Comparison of ENCODE assay signal across 27 cellular contexts in genomic region chr16:57178296-57178695, GRCh38. TPM values are rescaled to one million over a fixed set of nuclear protein-coding genes. Genes with fewer than 3 reads are reported as not detected.
DNase-seq lines count a peak whose midpoint lies in the region; ATAC-seq and TF ChIP-seq lines count a peak whose summit lies in the region.
"Had no signal": no experiment of that assay in that cellular context is flagged by ENCODE, and none has a peak within 500 bp of the region (broad histone marks: within the 10 kb centered on the region; RNA-seq: fewer than 3 reads in every experiment).

No MANE protein-coding gene starts in this region.

- H3K4me3 Mint-ChIP-seq in chondrocyte (ENCODE audit: unreplicated experiment) (no peak overlapping the region), nephron (no peak overlapping the region)
- H3K4me3 Mint-ChIP-seq: activated CD4-positive, alpha-beta T cell treated with anti-CD3 and anti-CD28 coated beads, Interleukin-2, amount 10 ng/mL, durations not matched to agents 7 days and 5 days; activated CD8-positive, alpha-beta memory T cell treated with anti-CD3 and anti-CD28 coated beads, Interleukin-2, amount 10 ng/mL, durations not matched to agents 7 days and 5 days; activated naive CD4-positive, alpha-beta T cell treated with anti-CD3 and anti-CD28 coated beads for 36 hours; activated T-cell treated with anti-CD3 and anti-CD28 coated beads, Interleukin-2, amount 50 U/mL, for 72 hours; dendritic cell treated with granulocyte-macrophage colony-stimulating factor and Interleukin-4, amounts not matched to agents 40 ng/mL and 50 ng/mL, for 4 days; memory B cell; stimulated activated memory B cell treated with anti-CD40 and anti-IgM and Interleukin-4, amounts not matched to agents 10 μg/mL and 1 μg/mL and 100 μg/mL, for 72 hours had no signal

- H3K27ac Mint-ChIP-seq in chondrocyte (ENCODE audit: unreplicated experiment) (peak overlapping the region; percentile 43), nephron (peak overlapping the region; percentile 11 to 53 (median 30))
- H3K27ac Mint-ChIP-seq: activated CD4-positive, alpha-beta T cell treated with anti-CD3 and anti-CD28 coated beads, Interleukin-2, amount 10 ng/mL, durations not matched to agents 7 days and 5 days; activated CD8-positive, alpha-beta memory T cell treated with anti-CD3 and anti-CD28 coated beads, Interleukin-2, amount 10 ng/mL, durations not matched to agents 7 days and 5 days; activated naive CD4-positive, alpha-beta T cell treated with anti-CD3 and anti-CD28 coated beads for 36 hours; activated T-cell treated with anti-CD3 and anti-CD28 coated beads, Interleukin-2, amount 50 U/mL, for 72 hours; dendritic cell treated with granulocyte-macrophage colony-stimulating factor and Interleukin-4, amounts not matched to agents 40 ng/mL and 50 ng/mL, for 4 days; memory B cell; stimulated activated memory B cell treated with anti-CD40 and anti-IgM and Interleukin-4, amounts not matched to agents 10 μg/mL and 1 μg/mL and 100 μg/mL, for 72 hours had no signal

- H3K27me3 Mint-ChIP-seq in chondrocyte (ENCODE audit: low read depth) (no peaks in the 10 kb centered on the region), nephron (ENCODE audit: low read depth) (no peaks in the 10 kb centered on the region)
- H3K27me3 Mint-ChIP-seq: activated CD4-positive, alpha-beta T cell treated with anti-CD3 and anti-CD28 coated beads, Interleukin-2, amount 10 ng/mL, durations not matched to agents 7 days and 5 days; activated CD8-positive, alpha-beta memory T cell treated with anti-CD3 and anti-CD28 coated beads, Interleukin-2, amount 10 ng/mL, durations not matched to agents 7 days and 5 days; dendritic cell treated with granulocyte-macrophage colony-stimulating factor and Interleukin-4, amounts not matched to agents 40 ng/mL and 50 ng/mL, for 4 days; memory B cell; stimulated activated memory B cell treated with anti-CD40 and anti-IgM and Interleukin-4, amounts not matched to agents 10 μg/mL and 1 μg/mL and 100 μg/mL, for 72 hours had no signal

- ATAC-seq in HG02852 (IDR thresholded peaks at IDR 0.05; ENCODE audit: unreplicated experiment): no peak
- no peak for ATAC-seq in GM21529 (IDR thresholded peaks at IDR 0.05; ENCODE audit: unreplicated experiment)
- ATAC-seq: activated CD8-positive, alpha-beta memory T cell treated with anti-CD3 and anti-CD28 coated beads, Interleukin-2, amount 10 ng/mL, durations not matched to agents 7 days and 5 days; activated T-cell treated with anti-CD3 and anti-CD28 coated beads, Interleukin-2, amount 50 U/mL, for 72 hours; HCT116; right cardiac atrium; stimulated activated memory B cell treated with anti-CD40 and anti-IgM and Interleukin-4, amounts not matched to agents 10 μg/mL and 1 μg/mL and 100 μg/mL, for 72 hours had no signal

- TF ChIP-seq CTCF in 22Rv1 (IDR thresholded peaks at IDR 0.05) (no peak), chondrocyte (IDR thresholded peaks at IDR 0.05) (no peak), nephron (IDR thresholded peaks at IDR 0.05; ENCODE audit: unreplicated experiment in 3 of 3) (no peak), GM10266 (IDR thresholded peaks at IDR 0.05; ENCODE audit: control insufficient read depth, insufficient read depth, low read depth, missing control alignments) (no peak)

- H3K36me3 Mint-ChIP-seq in chondrocyte (ENCODE audit: low read depth) (peaks cover 7% of the 10 kb centered on the region), nephron (ENCODE audit: low read depth) (peaks cover 10% of the 10 kb centered on the region)

- peak; percentile 16 for DNase-seq in DMS79 treated with DMSO at 0.1 percent for 48 hours (lab: John Stamatoyannopoulos, UW)
- no peak for DNase-seq in chondrocyte (ENCODE audit: low spot score)
- DNase-seq in NCI-H1105 treated with DMSO at 0.1 percent for 48 hours (lab: John Stamatoyannopoulos, UW): no peak
- no peak for DNase-seq in GM10266 (ENCODE audit: extremely low spot score)
- DNase-seq: activated CD4-positive, alpha-beta T cell treated with anti-CD3 and anti-CD28 coated beads, Interleukin-2, amount 10 ng/mL, durations not matched to agents 7 days and 5 days; activated CD8-positive, alpha-beta memory T cell treated with anti-CD3 and anti-CD28 coated beads, Interleukin-2, amount 10 ng/mL, durations not matched to agents 7 days and 5 days; activated naive CD4-positive, alpha-beta T cell treated with anti-CD3 and anti-CD28 coated beads for 36 hours; activated T-cell treated with anti-CD3 and anti-CD28 coated beads, Interleukin-2, amount 50 U/mL, for 72 hours; amniotic stem cell; Calu3; glutamatergic neuron; NCI-H2171 treated with DMSO at 0.1 percent for 48 hours; NCI-H524 treated with DMSO at 0.1 percent for 48 hours; right cardiac atrium; spleen; stimulated activated CD4-positive, alpha-beta T cell treated with anti-CD3 and anti-CD28 coated beads, Interleukin-2, amount 100 ng/mL, for 48 hours; WERI-Rb-1 had no signal

- no peaks in the 10 kb centered on the region for H3K9me3 Mint-ChIP-seq in chondrocyte (ENCODE audit: low read depth)
- no peaks in the 10 kb centered on the region for H3K9me3 Mint-ChIP-seq in nephron
- H3K9me3 Mint-ChIP-seq: activated CD4-positive, alpha-beta T cell treated with anti-CD3 and anti-CD28 coated beads, Interleukin-2, amount 10 ng/mL, durations not matched to agents 7 days and 5 days; activated naive CD4-positive, alpha-beta T cell treated with anti-CD3 and anti-CD28 coated beads for 36 hours; activated T-cell treated with anti-CD3 and anti-CD28 coated beads, Interleukin-2, amount 50 U/mL, for 72 hours; dendritic cell treated with granulocyte-macrophage colony-stimulating factor and Interleukin-4, amounts not matched to agents 40 ng/mL and 50 ng/mL, for 4 days; memory B cell; stimulated activated memory B cell treated with anti-CD40 and anti-IgM and Interleukin-4, amounts not matched to agents 10 μg/mL and 1 μg/mL and 100 μg/mL, for 72 hours had no signal

- H3K27ac ChIP-seq in 22Rv1: peak overlapping the region; percentile 23
- H3K27ac ChIP-seq: C4-2B, SK-N-MC, spleen, WERI-Rb-1 had no signal

- peaks cover 37% of the 10 kb centered on the region for H3K4me1 Mint-ChIP-seq in chondrocyte (ENCODE audit: low read depth)
- H3K4me1 Mint-ChIP-seq in nephron: peaks cover 19% of the 10 kb centered on the region

RNA-seq across cellular contexts. Expression of gene PSME3IP1, which starts 7.5 kb away (rescaled TPM):
- total RNA-seq in chondrocyte: 51.3 to 65.5 TPM (median 56.8 TPM) in 3 replicates

RNA-seq across cellular contexts. Expression of gene RSPRY1, which starts 7.8 kb away (rescaled TPM):
- total RNA-seq in chondrocyte: 38.9 to 48.7 TPM (median 42.6 TPM) in 3 replicates
